Comparison of ENCODE assay signal across 8 cellular contexts in the genomic region with DNA sequence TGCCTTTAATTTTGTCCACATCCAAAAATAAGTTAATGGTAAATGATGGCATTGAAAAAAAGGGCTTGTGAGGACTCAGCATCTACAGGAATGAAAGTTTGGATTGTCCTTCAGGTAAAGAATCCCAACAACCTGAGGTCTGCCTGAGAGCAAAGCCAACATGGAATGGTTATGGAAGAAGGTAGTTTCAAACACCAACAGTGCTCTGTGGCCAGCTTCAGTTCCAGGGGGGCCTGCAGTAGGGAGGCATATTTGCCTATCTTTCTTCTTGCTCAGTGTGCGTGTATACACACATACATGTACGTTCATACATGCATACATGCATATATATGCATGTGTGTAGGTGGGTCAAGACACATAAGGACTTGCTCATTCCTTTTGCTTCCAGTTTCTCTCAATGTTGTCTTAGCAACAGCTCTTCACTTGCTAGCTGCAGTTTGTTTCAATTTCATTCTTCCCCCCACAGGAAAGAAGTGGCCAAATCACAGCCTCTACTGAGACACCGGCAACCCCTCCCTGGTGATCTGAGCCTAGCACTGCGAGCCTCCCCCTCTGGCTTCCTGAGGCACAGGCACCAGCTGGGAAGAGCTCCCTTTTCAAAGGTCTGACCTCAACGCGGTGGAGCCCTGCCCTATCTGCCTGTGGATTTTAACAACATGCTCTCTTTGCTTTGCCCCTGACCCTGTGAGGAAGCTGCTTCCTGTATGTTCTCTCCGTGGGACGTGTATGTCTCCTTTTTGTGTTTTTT.
DNase-seq lines count a peak whose midpoint lies in the region; ATAC-seq and TF ChIP-seq lines count a peak whose summit lies in the region.

No MANE protein-coding gene starts in this region.

- H3K36me3 ChIP-seq in heart left ventricle = no peaks in the 10 kb centered on the region

- peak; percentile 82 for ATAC-seq in GM19467 (IDR thresholded peaks at IDR 0.05; ENCODE audit: unreplicated experiment)
- ATAC-seq in HG03457 (IDR thresholded peaks at IDR 0.05; ENCODE audit: unreplicated experiment) = peak; percentile 74
- ATAC-seq in heart left ventricle = peak; percentile 28 to 84 (median 78)
- peak; percentile 84 for ATAC-seq in stimulated activated memory B cell treated with anti-CD40 and anti-IgM and Interleukin-4, amounts not matched to agents 10 μg/mL and 1 μg/mL and 100 μg/mL, for 72 hours

- H3K27ac Mint-ChIP-seq in activated T-cell treated with anti-CD3 and anti-CD28 coated beads, Interleukin-2, amount 50 U/mL, for 24 hours = peak overlapping the region; percentile 90
- peak overlapping the region; percentile 91 for H3K27ac Mint-ChIP-seq in stimulated activated memory B cell treated with anti-CD40 and anti-IgM and Interleukin-4, amounts not matched to agents 10 μg/mL and 1 μg/mL and 100 μg/mL, for 72 hours

- POLR2A ChIA-PET in HEK293T (lab: Yijun Ruan, JAX) = no interaction called here

- DNase-seq in ELR (ENCODE audit: low read depth) = peak; percentile 19
- peak; percentile 68 for DNase-seq in activated T-cell treated with anti-CD3 and anti-CD28 coated beads, Interleukin-2, amount 50 U/mL, for 24 hours
- peak in 4 of 5 donors; percentile 42 to 65 (median 49) for DNase-seq in heart left ventricle
- DNase-seq in NCI-H1092 treated with DMSO at 0.1 percent for 48 hours (lab: John Stamatoyannopoulos, UW) = no peak
- no peak for DNase-seq in HEK293T (ENCODE audit: extremely low spot score)

- H3K27me3 ChIP-seq in heart left ventricle = no peaks in the 10 kb centered on the region

- no peaks in the 10 kb centered on the region for H3K27me3 Mint-ChIP-seq in activated T-cell treated with anti-CD3 and anti-CD28 coated beads, Interleukin-2, amount 50 U/mL, for 24 hours
- H3K27me3 Mint-ChIP-seq in stimulated activated memory B cell treated with anti-CD40 and anti-IgM and Interleukin-4, amounts not matched to agents 10 μg/mL and 1 μg/mL and 100 μg/mL, for 72 hours = no peaks in the 10 kb centered on the region

- H3K4me3 ChIP-seq in heart left ventricle = peak overlapping the region in 2 of 12 donors; percentile 21 to 43

- CTCF ChIA-PET in HEK293T (lab: Yijun Ruan, JAX) = no interaction called here

- H3K4me3 Mint-ChIP-seq in activated T-cell treated with anti-CD3 and anti-CD28 coated beads, Interleukin-2, amount 50 U/mL, for 24 hours = peak overlapping the region; percentile 69
- H3K4me3 Mint-ChIP-seq in stimulated activated memory B cell treated with anti-CD40 and anti-IgM and Interleukin-4, amounts not matched to agents 10 μg/mL and 1 μg/mL and 100 μg/mL, for 72 hours = peak overlapping the region; percentile 69

- peak in 1 of 12 donors; percentile 2 for TF ChIP-seq CTCF in heart left ventricle (IDR thresholded peaks at IDR 0.05)

- TF ChIP-seq POLR2A in heart left ventricle (IDR thresholded peaks at IDR 0.05) = no peak

- H3K4me1 ChIP-seq in heart left ventricle = peaks cover 0 to 23% (median 12%) of the 10 kb centered on the region in 12 donors

- intact Hi-C loops in heart left ventricle (cut with DNase I) = no loop called here

- peaks cover 4% of the 10 kb centered on the region for H3K9me3 Mint-ChIP-seq in activated T-cell treated with anti-CD3 and anti-CD28 coated beads, Interleukin-2, amount 50 U/mL, for 24 hours
- no peaks in the 10 kb centered on the region for H3K9me3 Mint-ChIP-seq in stimulated activated memory B cell treated with anti-CD40 and anti-IgM and Interleukin-4, amounts not matched to agents 10 μg/mL and 1 μg/mL and 100 μg/mL, for 72 hours

- WGBS in heart left ventricle, 4 donors = 32 to 42% (median 36%) methylated on average over 8 of the region's 8 CpGs

- peak overlapping the region in 4 of 12 donors; percentile 24 to 83 (median 34) for H3K27ac ChIP-seq in heart left ventricle

- peaks cover 56% of the 10 kb centered on the region for H3K4me1 Mint-ChIP-seq in activated T-cell treated with anti-CD3 and anti-CD28 coated beads, Interleukin-2, amount 50 U/mL, for 24 hours (ENCODE audit: low read depth)
- peaks cover 50% of the 10 kb centered on the region for H3K4me1 Mint-ChIP-seq in stimulated activated memory B cell treated with anti-CD40 and anti-IgM and Interleukin-4, amounts not matched to agents 10 μg/mL and 1 μg/mL and 100 μg/mL, for 72 hours

- no peaks in the 10 kb centered on the region for H3K9me3 ChIP-seq in heart left ventricle

- H3K36me3 Mint-ChIP-seq in activated T-cell treated with anti-CD3 and anti-CD28 coated beads, Interleukin-2, amount 50 U/mL, for 24 hours (ENCODE audit: low read depth) = peaks cover 18% of the 10 kb centered on the region
- no peaks in the 10 kb centered on the region for H3K36me3 Mint-ChIP-seq in stimulated activated memory B cell treated with anti-CD40 and anti-IgM and Interleukin-4, amounts not matched to agents 10 μg/mL and 1 μg/mL and 100 μg/mL, for 72 hours

TF ChIP-seq in HEK293T, 16 proteins besides CTCF, POLR2A, EP300 and RAD21:
- no peak for TF ChIP-seq NFRKB (IDR thresholded peaks at IDR 0.05)

Comparison
In these comparisons a context has a peak if more than half of its experiments do, and no peak if none do; other contexts are left out.
1. DNase-seq: peak in ELR (single experiment), activated T-cell treated with anti-CD3 and anti-CD28 coated beads, Interleukin-2, amount 50 U/mL, for 24 hours (single experiment) and heart left ventricle (4 of 5); none in NCI-H1092 treated with DMSO at 0.1 percent for 48 hours (single experiment) and HEK293T (single experiment).
2. Peak in every context shown above with its lines, with median percentiles within 50 percentile points of each other: ATAC-seq.